In the genomic region with DNA sequence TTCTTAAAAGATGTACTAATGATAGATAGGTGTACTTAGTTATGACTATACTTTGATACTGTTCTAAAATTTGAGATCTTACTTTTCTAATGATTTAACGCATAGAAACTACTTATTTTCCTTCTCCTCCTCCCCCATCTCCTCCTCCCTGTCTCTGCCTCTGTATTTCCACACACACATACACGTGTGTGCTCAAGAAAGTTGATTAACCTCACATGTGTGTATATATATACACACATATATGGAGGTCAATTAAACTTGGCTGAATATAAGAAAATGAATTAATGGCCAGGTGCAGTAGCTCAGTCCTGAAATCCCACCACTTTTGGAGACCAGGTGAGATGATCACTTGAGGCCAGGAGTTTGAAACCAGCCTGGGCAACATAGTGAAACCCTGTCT, we compare ENCODE assay signal across 32 cellular contexts.
"Had no signal": no experiment of that assay in that cellular context is flagged by ENCODE, and none has a peak within 500 bp of the region (broad histone marks: within the 10 kb centered on the region; RNA-seq: fewer than 3 reads in every experiment).

No MANE protein-coding gene starts in this region.

- H3K36me3 ChIP-seq: MG63 had no signal

- H3K27me3 ChIP-seq: MG63 had no signal

- H3K4me3 ChIP-seq: MG63 had no signal

- DNase-seq: Karpas-422, Kasumi-1, MG63, MM.1S, MV-4-11, NCI-H1048, NCI-H1092, NCI-H1092 treated with DMSO at 0.1 percent for 48 hours, NCI-H1105, NCI-H1105 treated with DMSO at 0.1 percent for 48 hours, NCI-H1417 treated with DMSO at 0.1 percent for 48 hours, NCI-H1436, NCI-H1436 treated with DMSO at 0.1 percent for 48 hours, NCI-H146, NCI-H1694, NCI-H1694 treated with DMSO at 0.1 percent for 48 hours, NCI-H187, NCI-H187 treated with DMSO at 0.1 percent for 48 hours, NCI-H2029, NCI-H2029 treated with DMSO at 0.1 percent for 48 hours, NCI-H2081, NCI-H2081 treated with DMSO at 0.1 percent for 48 hours, NCI-H2107, NCI-H2171, NCI-H2171 treated with DMSO at 0.1 percent for 48 hours, NCI-H2227 treated with DMSO at 0.1 percent for 48 hours, NCI-H226, NCI-H345, NCI-H446, NCI-H446 treated with DMSO at 0.1 percent for 48 hours, NCI-H510A, NCI-H510A treated with DMSO at 0.1 percent for 48 hours had no signal

- H3K9me3 ChIP-seq: MG63 had no signal
